Comparison of ENCODE assay signal across 27 cellular contexts in genomic region chr10:29068984-29069383, GRCh38.
"Had no signal": no experiment of that assay in that cellular context is flagged by ENCODE, and none has a peak within 500 bp of the region (broad histone marks: within the 10 kb centered on the region; RNA-seq: fewer than 3 reads in every experiment).

No MANE protein-coding gene starts in this region.

- DNase-seq: activated CD4-positive, alpha-beta memory T cell treated with anti-CD3 and anti-CD28 coated beads for 36 hours; activated CD4-positive, alpha-beta T cell treated with anti-CD3 and anti-CD28 coated beads, Interleukin-2, amount 10 ng/mL, durations not matched to agents 7 days and 5 days; activated CD4-positive, CD25-positive, alpha-beta regulatory T cell; activated gamma-delta T cell; activated naive CD4-positive, alpha-beta T cell treated with anti-CD3 and anti-CD28 coated beads for 36 hours; activated T-cell treated with anti-CD3 and anti-CD28 coated beads for 4 hours; activated T-cell treated with anti-CD3 and anti-CD28 coated beads, Interleukin-2, amount 50 U/mL, for 48 hours; amygdala; MM.1S; NCI-H1105; NCI-H1436; NCI-H187; NCI-H2081; NCI-H510A treated with DMSO at 0.1 percent for 48 hours; NCI-H69; NK-92 treated with Interleukin-12 subunit alpha and Interleukin-12 subunit beta, amount 100 ng/mL, for 24 hours; OCI-M1; RPMI8226; T-cell; T-helper 2 cell had no signal

- H3K4me1 Mint-ChIP-seq: activated CD4-positive, alpha-beta T cell treated with anti-CD3 and anti-CD28 coated beads, Interleukin-2, amount 10 ng/mL, durations not matched to agents 7 days and 5 days; activated T-helper 17 cell treated with anti-CD3 and anti-CD28 coated beads, Interleukin-2, amount 50 U/mL, for 72 hours; T-cell had no signal

- H3K27ac ChIP-seq: SK-N-MC, VCaP had no signal

- H3K27ac Mint-ChIP-seq: activated CD4-positive, alpha-beta memory T cell treated with anti-CD3 and anti-CD28 coated beads for 36 hours; activated CD4-positive, alpha-beta T cell treated with anti-CD3 and anti-CD28 coated beads, Interleukin-2, amount 10 ng/mL, durations not matched to agents 7 days and 5 days; activated naive CD4-positive, alpha-beta T cell treated with anti-CD3 and anti-CD28 coated beads for 36 hours; activated naive CD8-positive, alpha-beta T cell; activated T-helper 17 cell treated with anti-CD3 and anti-CD28 coated beads, Interleukin-2, amount 50 U/mL, for 72 hours; T-cell had no signal

- H3K4me3 Mint-ChIP-seq: activated CD4-positive, alpha-beta memory T cell treated with anti-CD3 and anti-CD28 coated beads for 36 hours; activated CD4-positive, alpha-beta T cell treated with anti-CD3 and anti-CD28 coated beads, Interleukin-2, amount 10 ng/mL, durations not matched to agents 7 days and 5 days; activated naive CD4-positive, alpha-beta T cell treated with anti-CD3 and anti-CD28 coated beads for 36 hours; activated naive CD8-positive, alpha-beta T cell; activated T-helper 17 cell treated with anti-CD3 and anti-CD28 coated beads, Interleukin-2, amount 50 U/mL, for 72 hours; brain; T-cell had no signal

- ATAC-seq: activated T-helper 17 cell treated with anti-CD3 and anti-CD28 coated beads, Interleukin-2, amount 50 U/mL, for 72 hours; Panc1; Right ventricle myocardium inferior; T-cell had no signal

- H3K9me3 Mint-ChIP-seq: activated CD4-positive, alpha-beta memory T cell treated with anti-CD3 and anti-CD28 coated beads for 36 hours; activated CD4-positive, alpha-beta T cell treated with anti-CD3 and anti-CD28 coated beads, Interleukin-2, amount 10 ng/mL, durations not matched to agents 7 days and 5 days; activated naive CD4-positive, alpha-beta T cell treated with anti-CD3 and anti-CD28 coated beads for 36 hours; activated T-helper 17 cell treated with anti-CD3 and anti-CD28 coated beads, Interleukin-2, amount 50 U/mL, for 72 hours; T-cell had no signal

- H3K36me3 Mint-ChIP-seq: activated CD4-positive, alpha-beta memory T cell treated with anti-CD3 and anti-CD28 coated beads for 36 hours; activated naive CD8-positive, alpha-beta T cell; brain; T-cell had no signal

- H3K4me3 ChIP-seq: SK-N-MC had no signal
